In genomic region chr1:39272791-39273071, GRCh38 we compare ENCODE assay signal across 8 cellular contexts.
A peak's percentile ranks its signal among the peaks of the same experiment; 100 is the strongest.
DNase-seq lines count a peak whose midpoint lies in the region; ATAC-seq and TF ChIP-seq lines count a peak whose summit lies in the region.

No MANE protein-coding gene starts in this region.

- H3F3A ChIP-seq in neural cell (ENCODE audit: insufficient read depth, low read length, poor library complexity, severe bottlenecking): no peaks in the 10 kb centered on the region

- H3K9me3 ChIP-seq in right atrium auricular region: no peaks in the 10 kb centered on the region
- H3K9me3 ChIP-seq in right cardiac atrium (ENCODE audit: control insufficient read depth, low read length): no peaks in the 10 kb centered on the region
- H3K9me3 ChIP-seq in neural cell (ENCODE audit: low read length): no peaks in the 10 kb centered on the region
- no peaks in the 10 kb centered on the region for H3K9me3 ChIP-seq in left lung

- TF ChIP-seq CTCF in right atrium auricular region (IDR thresholded peaks at IDR 0.05) (no peak), neural cell (IDR thresholded peaks at IDR 0.05; ENCODE audit: poor library complexity, severe bottlenecking) (no peak), left lung (IDR thresholded peaks at IDR 0.05) (no peak)

- no peaks in the 10 kb centered on the region for H4K20me1 ChIP-seq in neural cell (ENCODE audit: insufficient read depth)

- TF ChIP-seq RAD21 in neural cell (conservative IDR thresholded peaks at IDR 0.05): no peak

- H3K4me3 ChIP-seq in right atrium auricular region (no peak overlapping the region), right cardiac atrium (ENCODE audit: low read length) (no peak overlapping the region), neural cell (ENCODE audit: low read length) (peak overlapping the region; percentile 61), left lung (no peak overlapping the region)

- intact Hi-C loops in right cardiac atrium (cut with DNase I) (no loop called here), left lung (cut with DNase I) (no loop called here)

- H3K9me2 ChIP-seq in neural cell (ENCODE audit: insufficient read depth, low read length): no peaks in the 10 kb centered on the region

- H3K4me1 ChIP-seq in right atrium auricular region (peaks cover 0 to 56% of the 10 kb centered on the region in 2 donors), right cardiac atrium (ENCODE audit: control insufficient read depth, insufficient read depth, low read length) (peaks cover 29% of the 10 kb centered on the region), left lung (peaks cover 15 to 60% of the 10 kb centered on the region in 2 donors)

- H3K27ac ChIP-seq in right atrium auricular region (peak overlapping the region; percentile 36 to 52), right cardiac atrium (ENCODE audit: low read length) (no peak overlapping the region), neural cell (ENCODE audit: low read length) (peak overlapping the region; percentile 18), left lung (peak overlapping the region in 1 of 2 donors; percentile 15)

- H2AFZ ChIP-seq in neural cell (ENCODE audit: low read depth, low read length): no peak overlapping the region

- no peak for TF ChIP-seq EP300 in neural cell (conservative IDR thresholded peaks at IDR 0.05; ENCODE audit: poor library complexity, severe bottlenecking)

- H3K27me3 ChIP-seq in right atrium auricular region: no peaks in the 10 kb centered on the region
- no peaks in the 10 kb centered on the region for H3K27me3 ChIP-seq in right cardiac atrium (ENCODE audit: control insufficient read depth, insufficient read depth)
- H3K27me3 ChIP-seq in neural cell (ENCODE audit: insufficient read depth, low read depth, low read length): no peaks in the 10 kb centered on the region
- no peaks in the 10 kb centered on the region for H3K27me3 ChIP-seq in left lung

- H3K36me3 ChIP-seq in right atrium auricular region (no peaks in the 10 kb centered on the region), neural cell (ENCODE audit: insufficient read depth, low read length) (no peaks in the 10 kb centered on the region), left lung (peaks cover 0 to 7% of the 10 kb centered on the region in 2 donors)

- 47% methylated on average over 1 of the region's 1 CpG for WGBS in right cardiac atrium

- peak overlapping the region; percentile 6 for H3K4me2 ChIP-seq in neural cell (ENCODE audit: low read length)

- H3K79me2 ChIP-seq in neural cell (replicated peaks; ENCODE audit: insufficient read depth, low read length): peaks cover 62% of the 10 kb centered on the region

- DNase-seq in right atrium auricular region (ENCODE audit: low spot score) (no peak), right cardiac atrium (no peak), cerebellum (ENCODE audit: low spot score) (peak; percentile 43), T-helper 1 cell (no peak), left lung (no peak)
- DNase-seq in stimulated activated CD4-positive, alpha-beta T cell treated with anti-CD3 and anti-CD28 coated beads, Interleukin-12 subunit alpha, Interleukin-12 subunit beta, amount 100 ng/mL, for 4 hours: no peak

- ATAC-seq in right cardiac atrium (no peak), left lung (no peak), HG03108 (IDR thresholded peaks at IDR 0.05; ENCODE audit: unreplicated experiment) (no peak)

- H3K9ac ChIP-seq in neural cell (ENCODE audit: low read length): no peak overlapping the region

TF ChIP-seq in neural cell, 6 proteins besides CTCF, POLR2A, EP300 and RAD21:
- TF ChIP-seq POLR2AphosphoS5 (IDR thresholded peaks at IDR 0.05) (no peak), EZH2 (IDR thresholded peaks at IDR 0.05; ENCODE audit: borderline replicate concordance, insufficient read depth, low read length, poor library complexity, severe bottlenecking) (no peak), MXI1 (conservative IDR thresholded peaks at IDR 0.05; ENCODE audit: poor library complexity, severe bottlenecking) (no peak), TAF1 (IDR thresholded peaks at IDR 0.05; ENCODE audit: low read depth) (no peak), SMC3 (conservative IDR thresholded peaks at IDR 0.05; ENCODE audit: poor library complexity) (no peak)
